In genomic region chr1:185208626-185209170, GRCh38 we compare ENCODE assay signal across 21 cellular contexts.
"Had no signal": no experiment of that assay in that cellular context is flagged by ENCODE, and none has a peak within 500 bp of the region (broad histone marks: within the 10 kb centered on the region; RNA-seq: fewer than 3 reads in every experiment).

No MANE protein-coding gene starts in this region.

- H3K27ac Mint-ChIP-seq: activated naive CD8-positive, alpha-beta T cell; naive thymus-derived CD4-positive, alpha-beta T cell had no signal

- ATAC-seq: esophagus mucosa; heart left ventricle; lower lobe of right lung; naive thymus-derived CD4-positive, alpha-beta T cell had no signal

- H3K4me3 ChIP-seq: heart left ventricle, lower lobe of right lung, right atrium auricular region, skin epidermis, thyroid gland, vagina had no signal

- FAIRE-seq: frontal cortex had no signal

- H3K9me3 ChIP-seq: lower lobe of right lung, neutrophil, thyroid gland, vagina had no signal

- H3K4me1 ChIP-seq: heart left ventricle, lower lobe of right lung, right atrium auricular region, thyroid gland, vagina had no signal

- H3K27me3 ChIP-seq: heart left ventricle, neutrophil, right atrium auricular region, thyroid gland, vagina had no signal

- H3K36me3 ChIP-seq: lower lobe of right lung, neutrophil, right atrium auricular region had no signal

- H3K27ac ChIP-seq: heart left ventricle, lower lobe of right lung, neutrophil, right atrium auricular region, skin epidermis, thyroid gland, vagina had no signal

- H3K4me3 Mint-ChIP-seq: activated naive CD8-positive, alpha-beta T cell; naive thymus-derived CD4-positive, alpha-beta T cell had no signal

- DNase-seq: activated CD4-positive, alpha-beta T cell treated with anti-CD3 and anti-CD28 coated beads, Interleukin-2, amount 50 U/mL, for 4 hours; activated CD4-positive, CD25-positive, alpha-beta regulatory T cell treated with anti-CD3 and anti-CD28 coated beads, Interleukin-2, amount 50 U/mL, for 72 hours; activated effector memory CD4-positive, alpha-beta T cell treated with anti-CD3 and anti-CD28 coated beads, Interleukin-2, amount 50 U/mL, for 16 hours; activated T-cell treated with anti-CD3 and anti-CD28 coated beads, Interleukin-2, amount 50 U/mL, for 1 hour; anterior cingulate cortex; caudate nucleus; cortex of kidney; effector CD8-positive, alpha-beta T cell; heart left ventricle; kidney glomerular epithelial cell; lower lobe of right lung; naive thymus-derived CD4-positive, alpha-beta T cell; stimulated activated CD4-positive, alpha-beta T cell treated with anti-CD3 and anti-CD28 coated beads, Interleukin-4, amount 100 ng/mL, for 4 hours; thyroid gland had no signal

- H3K27me3 Mint-ChIP-seq: activated naive CD8-positive, alpha-beta T cell; naive thymus-derived CD4-positive, alpha-beta T cell had no signal
